In genomic region chr22:18076060-18076497, GRCh38 we compare ENCODE assay signal across 8 cellular contexts. TPM values are rescaled to one million over a fixed set of nuclear protein-coding genes. Genes with fewer than 3 reads are reported as not detected.
DNase-seq lines count a peak whose midpoint lies in the region; ATAC-seq and TF ChIP-seq lines count a peak whose summit lies in the region.

No MANE protein-coding gene starts in this region.

- DNase-seq in AG08396 (ENCODE audit: low spot score): peak; percentile 81
- DNase-seq in NCI-H2081 treated with DMSO at 0.1 percent for 48 hours (lab: John Stamatoyannopoulos, UW): peak; percentile 63
- DNase-seq in T-helper 9 cell: peak; percentile 19
- peak; percentile 58 to 72 for DNase-seq in left colon

- TF ChIP-seq CTCF in GM12873 (IDR thresholded peaks at IDR 0.05; ENCODE audit: insufficient read depth, low read depth, low read length, missing control alignments): peak; percentile 68

- peak overlapping the region; percentile 95 for H3K27ac Mint-ChIP-seq in dendritic cell treated with granulocyte-macrophage colony-stimulating factor and Interleukin-4, amounts not matched to agents 40 ng/mL and 50 ng/mL, for 4 days
- peak overlapping the region; percentile 91 for H3K27ac Mint-ChIP-seq in stimulated activated memory B cell treated with anti-CD40 and anti-IgM and Interleukin-4, amounts not matched to agents 10 μg/mL and 1 μg/mL and 100 μg/mL, for 72 hours

- H3K4me1 Mint-ChIP-seq in dendritic cell treated with granulocyte-macrophage colony-stimulating factor and Interleukin-4, amounts not matched to agents 40 ng/mL and 50 ng/mL, for 4 days (ENCODE audit: low read depth): peaks cover 31% of the 10 kb centered on the region
- peaks cover 58% of the 10 kb centered on the region for H3K4me1 Mint-ChIP-seq in stimulated activated memory B cell treated with anti-CD40 and anti-IgM and Interleukin-4, amounts not matched to agents 10 μg/mL and 1 μg/mL and 100 μg/mL, for 72 hours

- H3K27me3 Mint-ChIP-seq in dendritic cell treated with granulocyte-macrophage colony-stimulating factor and Interleukin-4, amounts not matched to agents 40 ng/mL and 50 ng/mL, for 4 days: peaks cover 1% of the 10 kb centered on the region
- no peaks in the 10 kb centered on the region for H3K27me3 Mint-ChIP-seq in stimulated activated memory B cell treated with anti-CD40 and anti-IgM and Interleukin-4, amounts not matched to agents 10 μg/mL and 1 μg/mL and 100 μg/mL, for 72 hours

- H3K4me3 Mint-ChIP-seq in dendritic cell treated with granulocyte-macrophage colony-stimulating factor and Interleukin-4, amounts not matched to agents 40 ng/mL and 50 ng/mL, for 4 days: no peak overlapping the region
- no peak overlapping the region for H3K4me3 Mint-ChIP-seq in stimulated activated memory B cell treated with anti-CD40 and anti-IgM and Interleukin-4, amounts not matched to agents 10 μg/mL and 1 μg/mL and 100 μg/mL, for 72 hours

- peaks cover 40% of the 10 kb centered on the region for H3K36me3 Mint-ChIP-seq in dendritic cell treated with granulocyte-macrophage colony-stimulating factor and Interleukin-4, amounts not matched to agents 40 ng/mL and 50 ng/mL, for 4 days (ENCODE audit: low read depth)
- H3K36me3 Mint-ChIP-seq in stimulated activated memory B cell treated with anti-CD40 and anti-IgM and Interleukin-4, amounts not matched to agents 10 μg/mL and 1 μg/mL and 100 μg/mL, for 72 hours: peaks cover 23% of the 10 kb centered on the region

- intact Hi-C loops in dendritic cell treated with granulocyte-macrophage colony-stimulating factor and Interleukin-4, amounts not matched to agents 40 ng/mL and 50 ng/mL, for 4 days (cut with micrococcal nuclease): loop anchor here (1.0 to 5.0 kb wide), 4 partner anchors 74 to 449 kb away; partner anchors contain the start of gene ATP6V1E1
- intact Hi-C loops in left colon (cut with DNase I, micrococcal nuclease): loop anchor here (2.0 to 10.0 kb wide), 3 partner anchors 71 to 253 kb away; no protein-coding TSS in a partner anchor

- peak; percentile 25 for ATAC-seq in left colon
- no peak for ATAC-seq in stimulated activated memory B cell treated with anti-CD40 and anti-IgM and Interleukin-4, amounts not matched to agents 10 μg/mL and 1 μg/mL and 100 μg/mL, for 72 hours
- ATAC-seq in HG02970 (IDR thresholded peaks at IDR 0.05; ENCODE audit: low FRiP score, unreplicated experiment): no peak

- H3K9me3 Mint-ChIP-seq in dendritic cell treated with granulocyte-macrophage colony-stimulating factor and Interleukin-4, amounts not matched to agents 40 ng/mL and 50 ng/mL, for 4 days: no peaks in the 10 kb centered on the region
- H3K9me3 Mint-ChIP-seq in stimulated activated memory B cell treated with anti-CD40 and anti-IgM and Interleukin-4, amounts not matched to agents 10 μg/mL and 1 μg/mL and 100 μg/mL, for 72 hours: peaks cover 3% of the 10 kb centered on the region

RNA-seq across cellular contexts. Expression of gene PEX26, which starts 1.7 kb away (rescaled TPM):
- 100 to 1,000 TPM; 128 to 196 TPM for total RNA-seq in left colon

RNA-seq across cellular contexts. Expression of gene TUBA8, which starts 34.5 kb away (rescaled TPM):
- 1 to 10 TPM; 2.5 to 2.7 TPM for total RNA-seq in left colon

RNA-seq across cellular contexts. Expression of gene MICAL3, which starts 51.7 kb away (rescaled TPM):
- 100 to 1,000 TPM in 1 of 2 donors, 10 to 100 TPM in 1; 93.6 to 114 TPM for total RNA-seq in left colon

Comparison
In these comparisons a context has a peak if more than half of its experiments do, and no peak if none do; other contexts are left out.
1. DNase-seq: peak in every context shown above with its lines; median percentile 81 in AG08396; 65 in left colon; 63 in NCI-H2081 treated with DMSO at 0.1 percent for 48 hours; 19 in T-helper 9 cell.